ENCODE assay signal across 8 cellular contexts in the genomic region with DNA sequence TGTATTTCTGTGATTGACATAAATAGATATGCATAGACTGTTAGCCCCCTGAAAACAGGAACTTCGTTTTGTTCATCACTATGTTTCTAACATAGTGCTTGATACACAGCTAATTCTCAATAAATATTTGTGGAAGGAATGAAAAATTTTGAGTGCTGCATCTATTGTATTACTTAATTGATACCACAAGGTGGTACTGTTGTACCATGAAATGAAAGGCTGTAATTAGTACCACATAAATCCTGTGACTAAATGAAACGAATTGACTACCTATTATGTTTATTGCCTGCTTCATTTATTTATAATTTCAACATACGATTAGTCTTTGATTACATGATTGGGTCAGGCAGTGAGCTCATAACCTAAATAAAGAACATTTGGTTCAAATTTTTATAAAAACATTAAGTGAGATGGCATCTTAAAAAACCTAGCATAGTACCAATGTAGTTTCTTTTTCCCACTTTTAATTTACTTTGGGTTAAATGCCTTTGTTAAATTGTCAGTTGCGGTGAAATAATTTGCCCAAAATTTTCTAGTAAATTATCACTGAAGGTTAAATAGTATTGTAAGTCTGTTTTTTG. TPM values are rescaled to one million over a fixed set of nuclear protein-coding genes. Genes with fewer than 3 reads are reported as not detected.
DNase-seq lines count a peak whose midpoint lies in the region; ATAC-seq, FAIRE-seq and TF ChIP-seq lines count a peak whose summit lies in the region.

No MANE protein-coding gene starts in this region.

- H3K9me1 ChIP-seq in keratinocyte (ENCODE audit: control insufficient read depth, extremely low read depth, insufficient read depth, low read length) = no peaks in the 10 kb centered on the region

- peak; percentile 60 for FAIRE-seq in keratinocyte (lab: Jason Lieb, UNC)

- H3K36me3 ChIP-seq in ascending aorta (no peaks in the 10 kb centered on the region), keratinocyte (ENCODE audit: control insufficient read depth in 2 of 2, extremely low read depth in 1 of 2, insufficient read depth in 2 of 2, low read length in 2 of 2) (peaks cover 0 to 1% of the 10 kb centered on the region in 2 experiments), vagina (no peaks in the 10 kb centered on the region)

- H3K4me1 ChIP-seq in ascending aorta (no peaks in the 10 kb centered on the region), keratinocyte (ENCODE audit: control insufficient read depth, extremely low read depth, insufficient read depth, low read length) (no peaks in the 10 kb centered on the region), vagina (no peaks in the 10 kb centered on the region)

- DNase-seq in ELR (ENCODE audit: low read depth) (peak; percentile 58), NCI-H1417 treated with DMSO at 0.1 percent for 48 hours (lab: John Stamatoyannopoulos, UW) (peak; percentile 41), ascending aorta (ENCODE audit: low spot score in 2 of 2) (no peak), keratinocyte (ENCODE audit: low read depth, low spot score) (no peak), vagina (ENCODE audit: extremely low spot score in 2 of 2) (no peak), occipital lobe (lab: John Stamatoyannopoulos, UW) (no peak), T1000 (lab: John Stamatoyannopoulos, UW) (no peak)

- dilution Hi-C loops in keratinocyte (cut with MboI; ENCODE audit: extremely low pct_ligation_motif_present, low sequenced_read_pairs) = no loop called here

- H3K4me3 ChIP-seq in ascending aorta (no peak overlapping the region), keratinocyte (ENCODE audit: control insufficient read depth in 2 of 3, extremely low read depth in 1 of 3, insufficient read depth in 2 of 3, low read depth in 1 of 3, low read length in 3 of 3) (no peak overlapping the region), vagina (no peak overlapping the region)

- H3K9ac ChIP-seq in keratinocyte (ENCODE audit: control insufficient read depth, extremely low read depth, insufficient read depth, low read length) = no peak overlapping the region

- ATAC-seq in GM21786 (IDR thresholded peaks at IDR 0.05; ENCODE audit: unreplicated experiment) = peak; percentile 71

- no peak for TF ChIP-seq POLR2A in vagina (IDR thresholded peaks at IDR 0.05)

- H3K79me2 ChIP-seq in keratinocyte (ENCODE audit: control insufficient read depth, insufficient read depth, low read length) = no peaks in the 10 kb centered on the region

- H2AFZ ChIP-seq in keratinocyte (ENCODE audit: control insufficient read depth, low read length) = no peak overlapping the region

- H4K20me1 ChIP-seq in keratinocyte (ENCODE audit: control insufficient read depth, extremely low read depth, insufficient read depth, low read length) = no peaks in the 10 kb centered on the region

- H3K9me3 ChIP-seq in ascending aorta = no peaks in the 10 kb centered on the region
- H3K9me3 ChIP-seq in keratinocyte (ENCODE audit: control insufficient read depth, low read depth, low read length) = no peaks in the 10 kb centered on the region
- H3K9me3 ChIP-seq in vagina = no peaks in the 10 kb centered on the region

- H3K27me3 ChIP-seq in ascending aorta (no peaks in the 10 kb centered on the region), keratinocyte (ENCODE audit: control insufficient read depth, extremely low read depth, insufficient read depth, low read length) (no peaks in the 10 kb centered on the region), vagina (no peaks in the 10 kb centered on the region)

- TF ChIP-seq CTCF in ascending aorta (IDR thresholded peaks at IDR 0.05) (peak; percentile 56 to 69 (median 61)), keratinocyte (optimal IDR thresholded peaks at IDR 0.05 in 1 of 3, IDR thresholded peaks at IDR 0.05 in 1 of 3, conservative IDR thresholded peaks at IDR 0.05 in 1 of 3; ENCODE audit: extremely low read depth in 1 of 3, insufficient read depth in 2 of 3, low read length in 3 of 3) (peak in 1 of 3 experiments; percentile 41), vagina (IDR thresholded peaks at IDR 0.05) (peak; percentile 63 to 79 (median 69))

- intact Hi-C loops in ascending aorta (cut with DNase I) = loop anchor here (5.0 to 10.0 kb wide), 2 partner anchors 1085 to 1237 kb away; no protein-coding TSS in a partner anchor
- intact Hi-C loops in vagina (cut with DNase I) = no loop called here

- H3K4me2 ChIP-seq in keratinocyte (ENCODE audit: control insufficient read depth, extremely low read depth, insufficient read depth, low read depth, low read length) = no peak overlapping the region

- no peak overlapping the region for H3K27ac ChIP-seq in ascending aorta
- H3K27ac ChIP-seq in keratinocyte (ENCODE audit: control insufficient read depth, insufficient read depth, low read length) = no peak overlapping the region
- H3K27ac ChIP-seq in vagina = no peak overlapping the region

RNA-seq across cellular contexts. Expression of gene TGFB2, which starts 15.0 kb away (rescaled TPM):
- 9.9 TPM for total RNA-seq in ascending aorta
- polyA plus RNA-seq in keratinocyte = 9.0 to 22.3 TPM (median 21.5 TPM) in 3 replicates
- polyA plus RNA-seq in keratinocyte (2011; ENCODE audit: low read depth) = 9.1 TPM
- polyA plus RNA-seq in keratinocyte (2011; cell fraction: cytosol; rRNA removed) = 5.8 and 10.0 TPM in 2 replicates
- polyA plus RNA-seq in keratinocyte (2011; cell fraction: nucleus; rRNA removed) = 28.8 and 34.4 TPM in 2 replicates
- 4.6 and 22.6 TPM in 2 replicates for polyA plus RNA-seq in keratinocyte (2012; ENCODE audit: low replicate concordance)
- 5.6 to 20.8 TPM (median 12.4 TPM) in 3 replicates for polyA minus RNA-seq in keratinocyte
- 10.0 TPM for polyA minus RNA-seq in keratinocyte (2011; cell fraction: cytosol; rRNA and poly(A)+ RNA removed)
- 24.4 and 70.7 TPM in 2 replicates for polyA minus RNA-seq in keratinocyte (2011; cell fraction: nucleus; rRNA and poly(A)+ RNA removed)
- total RNA-seq in vagina = 16.9 TPM
- 61.8 TPM for total RNA-seq in occipital lobe

RNA-seq across cellular contexts. Expression of gene RRP15, which starts 45.0 kb away (rescaled TPM):
- total RNA-seq in ascending aorta = 1.9 TPM
- polyA plus RNA-seq in keratinocyte = 4.9 to 15.8 TPM (median 9.0 TPM) in 3 replicates
- 60.5 TPM for polyA plus RNA-seq in keratinocyte (2011; ENCODE audit: low read depth)
- 4.7 and 6.9 TPM in 2 replicates for polyA plus RNA-seq in keratinocyte (2011; cell fraction: cytosol; rRNA removed)
- 3.6 and 8.0 TPM in 2 replicates for polyA plus RNA-seq in keratinocyte (2011; cell fraction: nucleus; rRNA removed)
- polyA plus RNA-seq in keratinocyte (2012; ENCODE audit: low replicate concordance) = 12.5 and 18.5 TPM in 2 replicates
- polyA minus RNA-seq in keratinocyte = 2.1 to 5.3 TPM (median 2.4 TPM) in 3 replicates
- 3.5 TPM for polyA minus RNA-seq in keratinocyte (2011; cell fraction: cytosol; rRNA and poly(A)+ RNA removed)
- polyA minus RNA-seq in keratinocyte (2011; cell fraction: nucleus; rRNA and poly(A)+ RNA removed) = 3.5 and 7.2 TPM in 2 replicates
- total RNA-seq in vagina = 3.7 TPM
- 22.3 TPM for total RNA-seq in occipital lobe

Comparison
In these comparisons a context has a peak if more than half of its experiments do, and no peak if none do; other contexts are left out.
1. DNase-seq: peak in ELR (single experiment) and NCI-H1417 treated with DMSO at 0.1 percent for 48 hours (single experiment); none in ascending aorta (0 of 2), keratinocyte (single experiment), vagina (0 of 2), occipital lobe (single experiment) and T1000 (single experiment).